In genomic region chr19:7673995-7674667, GRCh38 we compare ENCODE assay signal across 9 cellular contexts. TPM values are rescaled to one million over a fixed set of nuclear protein-coding genes. Genes with fewer than 3 reads are reported as not detected.
DNase-seq lines count a peak whose midpoint lies in the region; ATAC-seq and TF ChIP-seq lines count a peak whose summit lies in the region.
"Had no signal": no experiment of that assay in that cellular context is flagged by ENCODE, and none has a peak within 500 bp of the region (broad histone marks: within the 10 kb centered on the region; RNA-seq: fewer than 3 reads in every experiment).

No MANE protein-coding gene starts in this region.

- H3K27me3 ChIP-seq in SJCRH30, result peaks cover 2% of the 10 kb centered on the region; the same call in 1 of the 2 replicates

- no peaks in the 10 kb centered on the region for H3K4me1 ChIP-seq in SJCRH30

- TF ChIP-seq CTCF in LNCaP clone FGC (IDR thresholded peaks at IDR 0.05; ENCODE audit: control insufficient read depth, extremely low read depth, insufficient read depth) (no peak), natural killer cell (IDR thresholded peaks at IDR 0.05) (no peak), progenitor cell of endocrine pancreas (IDR thresholded peaks at IDR 0.05; ENCODE audit: unreplicated experiment) (no peak)

- H3K4me3 ChIP-seq in LNCaP clone FGC (ENCODE audit: low read depth, low read length), result no peak overlapping the region
- H3K4me3 ChIP-seq in SJCRH30, result 0 out of 2 replicates have a peak overlapping the region, but pooled peaks have one; percentile 22

- TF ChIP-seq POLR2A in erythroblast (IDR thresholded peaks at IDR 0.05; ENCODE audit: low read length), result no peak

- no peak overlapping the region for H3K4me3 Mint-ChIP-seq in natural killer cell
- no peak overlapping the region for H3K4me3 Mint-ChIP-seq in progenitor cell of endocrine pancreas (ENCODE audit: low read depth)
- H3K4me3 Mint-ChIP-seq: T-cell had no signal

- H3K27ac Mint-ChIP-seq in natural killer cell, result no peak overlapping the region
- no peak overlapping the region for H3K27ac Mint-ChIP-seq in progenitor cell of endocrine pancreas
- H3K27ac Mint-ChIP-seq: T-cell had no signal

- H3K36me3 Mint-ChIP-seq in natural killer cell (no peaks in the 10 kb centered on the region), progenitor cell of endocrine pancreas (ENCODE audit: insufficient read depth) (no peaks in the 10 kb centered on the region)
- H3K36me3 Mint-ChIP-seq: T-cell had no signal

- no peaks in the 10 kb centered on the region for H3K9me3 Mint-ChIP-seq in natural killer cell
- H3K9me3 Mint-ChIP-seq in progenitor cell of endocrine pancreas (ENCODE audit: low read depth), result no peaks in the 10 kb centered on the region
- H3K9me3 Mint-ChIP-seq: T-cell had no signal

- ATAC-seq in natural killer cell, result peak; percentile 37 to 66 (median 52)

- no peaks in the 10 kb centered on the region for H3K9me3 ChIP-seq in SJCRH30 (replicated peaks)

- no peak overlapping the region for H3K27ac ChIP-seq in SJCRH30

- peak; percentile 12 for DNase-seq in GDM1 (lab: John Stamatoyannopoulos, UW)
- peak; percentile 43 for DNase-seq in LNCaP clone FGC (ENCODE audit: low read depth)
- peak; percentile 72 to 87 for DNase-seq in SJCRH30
- peak; percentile 67 to 72 for DNase-seq in erythroblast (lab: John Stamatoyannopoulos, UW)
- no peak for DNase-seq in natural killer cell
- DNase-seq in progenitor cell of endocrine pancreas (ENCODE audit: low spot score, unreplicated experiment), result no peak
- DNase-seq in NCI-H345 treated with DMSO at 0.1 percent for 48 hours (lab: John Stamatoyannopoulos, UW; ENCODE audit: unreplicated experiment), result no peak
- no peak for DNase-seq in NCI-H2107 (lab: John Stamatoyannopoulos, UW)

- intact Hi-C loops in natural killer cell (cut with micrococcal nuclease), result loop anchor here (10.0 kb wide), 1 partner anchor 319 kb away; no protein-coding TSS in a partner anchor

- H3K4me1 Mint-ChIP-seq in natural killer cell, result peaks cover 8 to 31% of the 10 kb centered on the region in 2 donors
- no peaks in the 10 kb centered on the region for H3K4me1 Mint-ChIP-seq in progenitor cell of endocrine pancreas (ENCODE audit: low read depth)

- H3K27me3 Mint-ChIP-seq in natural killer cell (ENCODE audit: low read depth in 2 of 2) (peaks cover 31 to 32% of the 10 kb centered on the region in 2 donors), progenitor cell of endocrine pancreas (peaks cover 74% of the 10 kb centered on the region)

- H3K36me3 ChIP-seq in SJCRH30, result no peaks in the 10 kb centered on the region

RNA-seq across cellular contexts. Expression of gene MCEMP1, which starts 2.8 kb away (rescaled TPM):
- not detected in 2 replicates for total RNA-seq in SJCRH30 (2014; rRNA removed; shearing (Covaris generic))
- total RNA-seq in natural killer cell, result 1 to 10 TPM in 2 of 3 donors, under 1 TPM in 1; 0.59 to 4.8 (median 1.8) TPM
- not detected in 2 replicates for total RNA-seq in progenitor cell of endocrine pancreas

RNA-seq across cellular contexts. Expression of gene RETN, which starts 5.3 kb away (rescaled TPM):
- total RNA-seq in SJCRH30 (2014; rRNA removed; shearing (Covaris generic)), result not detected in 2 replicates
- 1 to 10 TPM in 1 of 3 donors, not detected in 2; 3.8 TPM for total RNA-seq in natural killer cell
- total RNA-seq in progenitor cell of endocrine pancreas, result not detected in 2 replicates

RNA-seq across cellular contexts. Expression of gene TRAPPC5, which starts 6.5 kb away (rescaled TPM):
- total RNA-seq in SJCRH30 (2014; rRNA removed; shearing (Covaris generic)), result 18.5 and 25.1 TPM in 2 replicates
- total RNA-seq in natural killer cell (10 to 100 TPM; 53.8 to 58.8 (median 54.2) TPM), progenitor cell of endocrine pancreas (71.5 and 88.8 TPM in 2 replicates)

RNA-seq across cellular contexts. Expression of gene FCER2, which starts 27.8 kb away (rescaled TPM):
- total RNA-seq in SJCRH30 (2014; rRNA removed; shearing (Covaris generic)), result not detected in 2 replicates
- 1 to 10 TPM in 2 of 3 donors, under 1 TPM in 1; 0.52 to 1.2 (median 1.0) TPM for total RNA-seq in natural killer cell
- not detected in 2 replicates for total RNA-seq in progenitor cell of endocrine pancreas

RNA-seq across cellular contexts. Expression of gene STXBP2, which starts 37.2 kb away (rescaled TPM):
- 0.15 TPM in 1 of 2 replicates, not detected in the other for total RNA-seq in SJCRH30 (2014; rRNA removed; shearing (Covaris generic))
- total RNA-seq in natural killer cell (100 to 1,000 TPM; 366 to 409 (median 384) TPM), progenitor cell of endocrine pancreas (141 and 143 TPM in 2 replicates)

Comparison
In these comparisons a context has a peak if more than half of its experiments do, and no peak if none do; other contexts are left out.
1. DNase-seq: peak in GDM1 (single experiment), LNCaP clone FGC (single experiment), SJCRH30 (2 of 2) and erythroblast (2 of 2); none in natural killer cell (single experiment), progenitor cell of endocrine pancreas (single experiment), NCI-H345 treated with DMSO at 0.1 percent for 48 hours (single experiment) and NCI-H2107 (single experiment).